In genomic region chr13:53204598-53204997, GRCh38 we compare ENCODE assay signal across 7 cellular contexts.
"Had no signal": no experiment of that assay in that cellular context is flagged by ENCODE, and none has a peak within 500 bp of the region (broad histone marks: within the 10 kb centered on the region; RNA-seq: fewer than 3 reads in every experiment).

No MANE protein-coding gene starts in this region.

- H3K4me3 ChIP-seq: K562 had no signal

- FAIRE-seq: HTR-8/SVneo, K562 had no signal

- ATAC-seq: K562 had no signal

- H3K4me2 ChIP-seq: KMS-11 had no signal

- H3K27ac ChIP-seq: HL-60, KMS-11 had no signal

- DNase-seq: IMR-90, KBM-7, KG1 had no signal

- H3K9ac ChIP-seq: KMS-11 had no signal
